Comparison of ENCODE assay signal across 9 cellular contexts in the genomic region with DNA sequence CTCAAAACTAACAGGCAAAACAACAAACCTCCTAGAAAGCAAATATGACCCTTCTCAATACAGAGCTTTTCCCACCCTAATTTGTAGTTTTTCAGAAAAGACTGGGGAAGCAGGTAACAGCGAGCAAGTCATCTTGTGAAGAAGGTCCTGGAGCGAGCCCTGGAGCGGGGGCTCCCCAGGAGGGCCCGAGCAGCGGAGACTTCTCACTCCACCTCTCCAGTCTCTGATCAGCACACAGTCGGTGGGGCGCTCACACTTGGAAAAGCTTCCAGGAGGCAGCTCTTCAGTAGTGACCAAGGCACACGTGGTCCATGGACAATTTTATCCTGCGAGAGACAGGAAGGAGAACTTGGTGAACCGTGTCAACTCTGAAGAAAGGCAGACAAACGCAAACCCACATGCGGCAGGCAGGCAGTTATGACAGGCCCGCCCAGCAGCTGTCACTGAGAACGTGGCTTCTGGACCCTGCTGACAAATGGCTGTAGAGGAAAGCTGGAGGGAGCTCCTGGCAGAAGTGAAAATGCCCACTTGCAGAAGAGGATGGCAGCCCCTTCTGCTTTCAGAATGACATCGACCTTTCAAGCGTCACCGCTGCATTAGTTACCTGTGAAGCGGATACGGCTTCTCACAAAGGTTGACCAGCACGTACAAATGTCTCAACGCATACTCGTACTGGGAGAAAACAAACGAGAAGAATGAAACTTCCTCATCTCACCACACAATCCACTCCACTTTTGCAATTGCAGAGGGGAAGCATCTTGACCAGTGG. TPM values are rescaled to one million over a fixed set of nuclear protein-coding genes. Genes with fewer than 3 reads are reported as not detected.
DNase-seq lines count a peak whose midpoint lies in the region; ATAC-seq, FAIRE-seq and TF ChIP-seq lines count a peak whose summit lies in the region.
"Had no signal": no experiment of that assay in that cellular context is flagged by ENCODE, and none has a peak within 500 bp of the region (broad histone marks: within the 10 kb centered on the region; RNA-seq: fewer than 3 reads in every experiment).

No MANE protein-coding gene starts in this region.

- no peak for FAIRE-seq in kidney (lab: Jason Lieb, UNC)
- FAIRE-seq: TTC549 had no signal

- TF ChIP-seq CTCF in GM13976 (IDR thresholded peaks at IDR 0.05; ENCODE audit: borderline replicate concordance, control extremely low read depth, extremely low read depth, insufficient read depth, missing control alignments) (no peak), HL-60 (IDR thresholded peaks at IDR 0.05; ENCODE audit: insufficient read depth, low read length) (no peak), kidney (IDR thresholded peaks at IDR 0.05; ENCODE audit: borderline replicate concordance, extremely low read depth, insufficient read depth) (no peak), colonic mucosa (IDR thresholded peaks at IDR 0.05) (no peak)

- H3K4me1 ChIP-seq in kidney (ENCODE audit: control insufficient read depth in 1 of 2, insufficient read depth in 1 of 2, low read depth in 1 of 2, low read length in 2 of 2): peaks cover 0 to 2% of the 10 kb centered on the region in 2 donors
- no peaks in the 10 kb centered on the region for H3K4me1 ChIP-seq in colonic mucosa

- peak; percentile 96 for ATAC-seq in GM21529 (IDR thresholded peaks at IDR 0.05; ENCODE audit: unreplicated experiment)

- intact Hi-C loops in kidney (cut with DNase I) (no loop called here), colonic mucosa (cut with DNase I) (no loop called here)

- H3K36me3 ChIP-seq in kidney (ENCODE audit: control insufficient read depth in 1 of 2, insufficient read depth in 2 of 2, low read length in 2 of 2): peaks cover 8 to 13% of the 10 kb centered on the region in 2 donors
- no peaks in the 10 kb centered on the region for H3K36me3 ChIP-seq in colonic mucosa

- in situ Hi-C loops in GM13976 (cut with MboI; ENCODE audit: low sequenced_read_pairs, unreplicated experiment): no loop called here

- no peaks in the 10 kb centered on the region for H3K9me3 ChIP-seq in kidney (ENCODE audit: control insufficient read depth in 1 of 2, low read length in 2 of 2)
- no peaks in the 10 kb centered on the region for H3K9me3 ChIP-seq in colonic mucosa

- no peak overlapping the region for H3K9ac ChIP-seq in kidney (ENCODE audit: low read length in 2 of 2)
- H3K9ac ChIP-seq in colonic mucosa (ENCODE audit: low read depth in 2 of 2, low read length in 2 of 2): no peak overlapping the region

- peak overlapping the region; percentile 57 for H3K27ac ChIP-seq in HL-60 (replicated peaks)
- no peak overlapping the region for H3K27ac ChIP-seq in kidney (ENCODE audit: low read depth in 2 of 2, low read length in 2 of 2)
- no peak overlapping the region for H3K27ac ChIP-seq in colonic mucosa

- H3K27me3 ChIP-seq in HL-60 (ENCODE audit: insufficient read depth, poor library complexity, severe bottlenecking) (no peaks in the 10 kb centered on the region), colonic mucosa (no peaks in the 10 kb centered on the region)

- 0 out of 2 replicates have a peak overlapping the region, but pooled peaks have one; percentile 8 for H3K4me3 ChIP-seq in HL-60 (replicated peaks; ENCODE audit: insufficient read depth, low read length)
- H3K4me3 ChIP-seq in kidney (ENCODE audit: low read length in 2 of 2): no peak overlapping the region
- no peak overlapping the region for H3K4me3 ChIP-seq in colonic mucosa

- DNase-seq in GM13976 (ENCODE audit: low spot score): peak; percentile 77
- DNase-seq in HL-60 (ENCODE audit: low read depth in 1 of 2, low spot score in 1 of 2): peak; percentile 72 to 86
- DNase-seq in kidney: peak; percentile 70
- DNase-seq in stimulated activated CD4-positive, alpha-beta T cell treated with anti-CD3 and anti-CD28 coated beads, Interleukin-12 subunit alpha, Interleukin-12 subunit beta, amount 100 ng/mL, for 4 hours: no peak
- DNase-seq in colonic mucosa: no peak
- no peak for DNase-seq in activated T-cell treated with anti-CD3 and anti-CD28 coated beads, Interleukin-2, amount 50 U/mL, for 1 hour
- DNase-seq in foreskin melanocyte: no peak

RNA-seq across cellular contexts. Expression of a gene that starts 44.2 kb away (rescaled TPM):
- total RNA-seq in kidney (66.3 TPM), colonic mucosa (100 to 1,000 TPM in 1 of 2 donors, 10 to 100 TPM in 1; 70.0 to 107 TPM)
- polyA plus RNA-seq in kidney (ENCODE audit: insufficient read depth, low read depth, low replicate concordance): 200 TPM

Comparison
In these comparisons a context has a peak if more than half of its experiments do, and no peak if none do; other contexts are left out.
1. DNase-seq: peak in GM13976 (single experiment), HL-60 (2 of 2) and kidney (single experiment); none in stimulated activated CD4-positive, alpha-beta T cell treated with anti-CD3 and anti-CD28 coated beads, Interleukin-12 subunit alpha, Interleukin-12 subunit beta, amount 100 ng/mL, for 4 hours (single experiment), colonic mucosa (single experiment), activated T-cell treated with anti-CD3 and anti-CD28 coated beads, Interleukin-2, amount 50 U/mL, for 1 hour (single experiment) and foreskin melanocyte (single experiment).